9 cellular contexts compared by ENCODE assay signal in genomic region chr14:61478971-61479473, GRCh38.
DNase-seq lines count a peak whose midpoint lies in the region; ATAC-seq and TF ChIP-seq lines count a peak whose summit lies in the region.
"Had no signal": no experiment of that assay in that cellular context is flagged by ENCODE, and none has a peak within 500 bp of the region (broad histone marks: within the 10 kb centered on the region; RNA-seq: fewer than 3 reads in every experiment).

No MANE protein-coding gene starts in this region.

- peaks cover 80 to 93% (median 92%) of the 10 kb centered on the region in 3 donors for H3K4me1 Mint-ChIP-seq in T-cell

- H3K4me1 ChIP-seq in mucosa of descending colon (ENCODE audit: low read depth): peaks cover 20% of the 10 kb centered on the region
- H3K4me1 ChIP-seq in smooth muscle cell (ENCODE audit: low read depth): peaks cover 13% of the 10 kb centered on the region

- DNase-seq in T-cell: peak in 4 of 34 experiments; percentile 26 to 34 (median 30)
- no peak for DNase-seq in mucosa of descending colon
- no peak for DNase-seq in HUDEP-2 (lab: John Stamatoyannopoulos, UW; ENCODE audit: unreplicated experiment in 76 of 76)
- DNase-seq in NCI-H526 treated with DMSO at 0.1 percent for 48 hours (lab: John Stamatoyannopoulos, UW): no peak
- no peak for DNase-seq in dedifferentiated amniotic fluid mesenchymal stem cell (ENCODE audit: extremely low spot score)
- no peak for DNase-seq in smooth muscle cell (lab: John Stamatoyannopoulos, UW; ENCODE audit: unreplicated experiment)

- H3K27ac ChIP-seq in smooth muscle cell (ENCODE audit: low read depth): no peak overlapping the region

- CTCF ChIA-PET in T-cell (lab: Charles Lee): interaction anchor here (0.8 to 2.0 kb wide), 6 partner anchors 12 to 80 kb away, joined by 3 to 7 read pairs (median 4); no protein-coding TSS in a partner anchor

- POLR2A ChIA-PET in T-cell (lab: Charles Lee): interaction anchor here (0.6 to 1.4 kb wide), 5 partner anchors 9 to 249 kb away, joined by 3 to 5 read pairs (median 3); no protein-coding TSS in a partner anchor

- no peaks in the 10 kb centered on the region for H3K27me3 Mint-ChIP-seq in T-cell

- TF ChIP-seq CTCF in mucosa of descending colon (IDR thresholded peaks at IDR 0.05) (no peak), smooth muscle cell (IDR thresholded peaks at IDR 0.05; ENCODE audit: borderline replicate concordance, insufficient read depth, poor library complexity, severe bottlenecking) (no peak)

- H3K79me2 ChIP-seq in smooth muscle cell (ENCODE audit: low read depth): no peaks in the 10 kb centered on the region

- peak overlapping the region; percentile 51 to 63 (median 63) for H3K4me3 Mint-ChIP-seq in T-cell

- no peak overlapping the region for H3K9ac ChIP-seq in smooth muscle cell (ENCODE audit: low read depth)

- ATAC-seq in GM18868 (IDR thresholded peaks at IDR 0.05; ENCODE audit: unreplicated experiment) (peak; percentile 52), HG02642 (IDR thresholded peaks at IDR 0.05; ENCODE audit: poor library complexity, unreplicated experiment) (peak; percentile 56), T-cell (replicated peaks in 1 of 4) (no peak), mucosa of descending colon (peak; percentile 7)
- ATAC-seq: K562 had no signal

- H3K4me2 ChIP-seq in smooth muscle cell: no peak overlapping the region

- H3K36me3 ChIP-seq in mucosa of descending colon (ENCODE audit: low read depth) (no peaks in the 10 kb centered on the region), smooth muscle cell (ENCODE audit: low read depth) (no peaks in the 10 kb centered on the region)

- peak overlapping the region; percentile 92 to 96 for H3K27ac Mint-ChIP-seq in T-cell

- WGBS in smooth muscle cell (ENCODE audit: low lambda C conversion rate): 94% methylated on average over 6 of the region's 6 CpGs

- peaks cover 42% of the 10 kb centered on the region for H3K36me3 Mint-ChIP-seq in T-cell

- no peaks in the 10 kb centered on the region for H4K20me1 ChIP-seq in smooth muscle cell (ENCODE audit: low read depth)

- H3K4me3 ChIP-seq in mucosa of descending colon (no peak overlapping the region), smooth muscle cell (no peak overlapping the region)
- H3K4me3 ChIP-seq: K562 had no signal

- no peaks in the 10 kb centered on the region for H3K9me3 ChIP-seq in mucosa of descending colon
- no peaks in the 10 kb centered on the region for H3K9me3 ChIP-seq in smooth muscle cell (replicated peaks; ENCODE audit: low read depth)

- H2AFZ ChIP-seq in smooth muscle cell (ENCODE audit: low read depth): no peak overlapping the region

- H3F3A ChIP-seq in smooth muscle cell (ENCODE audit: low read depth): no peaks in the 10 kb centered on the region

- intact Hi-C loops in mucosa of descending colon (cut with DNase I, micrococcal nuclease): no loop called here

- H3K9me3 Mint-ChIP-seq in T-cell: no peaks in the 10 kb centered on the region

- H3K27me3 ChIP-seq in smooth muscle cell (ENCODE audit: low read depth): no peaks in the 10 kb centered on the region

Comparison
In these comparisons a context has a peak if more than half of its experiments do, and no peak if none do; other contexts are left out.
1. ATAC-seq: peak in GM18868 (single experiment), HG02642 (single experiment) and mucosa of descending colon (single experiment); none in T-cell (0 of 4).